8 cellular contexts compared by ENCODE assay signal in the genomic region with DNA sequence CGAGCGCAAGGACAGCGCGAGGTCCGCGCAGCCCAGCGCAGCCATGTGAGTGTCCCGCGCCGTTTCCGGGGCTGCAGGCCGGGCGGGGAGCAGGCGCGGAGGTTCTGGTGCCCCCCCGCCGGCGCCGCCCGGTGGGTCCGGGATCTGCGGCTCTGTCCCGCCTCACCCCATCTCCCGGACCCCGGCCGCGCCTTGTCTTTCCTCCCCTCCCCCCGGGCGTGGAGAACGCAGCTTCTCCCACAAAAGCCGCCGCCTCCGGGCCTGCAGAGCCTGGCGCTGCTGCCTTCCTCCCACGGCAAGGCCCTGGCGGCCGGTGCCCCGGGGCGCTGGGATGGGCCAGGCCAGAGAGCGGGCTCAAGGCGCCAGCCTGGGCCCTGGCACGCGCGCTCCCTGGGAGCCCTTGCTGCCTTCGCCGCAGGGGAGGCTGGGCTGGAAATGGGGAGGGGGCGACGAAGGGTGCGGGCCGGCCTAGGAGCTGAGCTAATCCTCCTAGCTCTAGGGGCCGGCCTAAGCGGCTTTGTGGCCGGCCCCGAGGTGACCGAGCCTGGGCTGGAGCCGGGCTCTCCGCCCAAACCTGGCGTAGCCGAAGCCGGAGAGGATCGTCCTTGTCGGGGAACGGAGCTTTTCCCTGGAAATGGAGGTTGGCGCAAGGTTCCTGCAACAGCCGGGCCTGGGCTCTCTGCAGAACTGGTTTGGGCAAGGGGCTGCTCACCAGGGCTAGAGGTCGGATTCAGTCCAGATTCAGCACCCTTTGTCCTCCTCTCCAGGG. TPM values are rescaled to one million over a fixed set of nuclear protein-coding genes. Genes with fewer than 3 reads are reported as not detected.
DNase-seq lines count a peak whose midpoint lies in the region; ATAC-seq and TF ChIP-seq lines count a peak whose summit lies in the region.

No MANE protein-coding gene starts in this region.

- H3K9me3 ChIP-seq in liver (ENCODE audit: control insufficient read depth in 4 of 4, low read length in 3 of 4) (no peaks in the 10 kb centered on the region), suprapubic skin (no peaks in the 10 kb centered on the region)

- TF ChIP-seq EP300 in suprapubic skin (IDR thresholded peaks at IDR 0.05): no peak

- peaks cover 3% of the 10 kb centered on the region for H3K36me3 Mint-ChIP-seq in chondrocyte (ENCODE audit: low read depth)

- CTCF ChIA-PET in RWPE1 (lab: Yijun Ruan, JAX): interaction anchor here (0.9 to 2.2 kb wide), 3 partner anchors 8 to 96 kb away, joined by 3 to 8 read pairs (median 7); no protein-coding TSS in a partner anchor

- peak overlapping the region; percentile 61 to 64 for H3K9ac ChIP-seq in liver (ENCODE audit: low read depth in 1 of 2, low read length in 2 of 2)

- H3K4me3 Mint-ChIP-seq in chondrocyte (ENCODE audit: unreplicated experiment): peak overlapping the region; percentile 96

- H3K27me3 ChIP-seq in liver (ENCODE audit: control insufficient read depth in 4 of 4, insufficient read depth in 4 of 4, low read length in 3 of 4): no peaks in the 10 kb centered on the region
- H3K27me3 ChIP-seq in suprapubic skin: no peaks in the 10 kb centered on the region

- no peak for TF ChIP-seq POLR2A in suprapubic skin (IDR thresholded peaks at IDR 0.05)

- no peak for ATAC-seq in HG03521 (IDR thresholded peaks at IDR 0.05; ENCODE audit: unreplicated experiment)
- no peak for ATAC-seq in HG03039 (IDR thresholded peaks at IDR 0.05; ENCODE audit: unreplicated experiment)

- peak overlapping the region; percentile 84 for H3K27ac ChIP-seq in RWPE1
- H3K27ac ChIP-seq in liver (ENCODE audit: low read depth in 1 of 2, low read length in 2 of 2): peak overlapping the region; percentile 66 to 87
- peak overlapping the region; percentile 78 for H3K27ac ChIP-seq in suprapubic skin

- DNase-seq in AG09309 (ENCODE audit: low read depth) (no peak), GM20000 (ENCODE audit: low spot score) (peak; percentile 64), RWPE1 (ENCODE audit: low spot score) (peak; percentile 63), chondrocyte (ENCODE audit: low spot score) (no peak), suprapubic skin (ENCODE audit: low spot score in 2 of 2) (peak in 1 of 2 donors; percentile 80)

- H3K4me3 ChIP-seq in AG09309 (ENCODE audit: control insufficient read depth, low read depth, low read length): peak overlapping the region; percentile 78
- peak overlapping the region; percentile 69 to 83 (median 71) for H3K4me3 ChIP-seq in liver (ENCODE audit: low read depth in 1 of 3, low read length in 3 of 3)
- peak overlapping the region; percentile 87 for H3K4me3 ChIP-seq in suprapubic skin

- H3K4me1 Mint-ChIP-seq in chondrocyte (ENCODE audit: low read depth): peaks cover 42% of the 10 kb centered on the region

- peak overlapping the region; percentile 96 for H3K27ac Mint-ChIP-seq in chondrocyte (ENCODE audit: unreplicated experiment)

- 1% methylated on average over 66 of the region's 66 CpGs for WGBS in liver
- 0% methylated on average over 4 of the region's 66 CpGs for WGBS in suprapubic skin

- H3K4me1 ChIP-seq in liver (ENCODE audit: control insufficient read depth in 4 of 4, insufficient read depth in 4 of 4, low read length in 3 of 4): peaks cover 10 to 49% (median 40%) of the 10 kb centered on the region in 4 donors
- H3K4me1 ChIP-seq in suprapubic skin: peaks cover 47% of the 10 kb centered on the region

- TF ChIP-seq RAD21 in liver (IDR thresholded peaks at IDR 0.05): no peak

- POLR2A ChIA-PET in RWPE1 (lab: Yijun Ruan, JAX; ENCODE audit: low non-redundant PET): interaction anchor here (0.6 kb wide), 2 partner anchors 33 to 135 kb away, joined by 3 read pairs; no protein-coding TSS in a partner anchor

- TF ChIP-seq CTCF in AG09309 (IDR thresholded peaks at IDR 0.05; ENCODE audit: control insufficient read depth, insufficient read depth, low read depth, low read length, missing control alignments) (no peak), GM20000 (IDR thresholded peaks at IDR 0.05; ENCODE audit: extremely low read depth, missing control alignments) (no peak), RWPE1 (conservative IDR thresholded peaks at IDR 0.05; ENCODE audit: low read depth) (no peak), chondrocyte (IDR thresholded peaks at IDR 0.05) (peak; percentile 17), liver (IDR thresholded peaks at IDR 0.05; ENCODE audit: low read depth, low read length, missing input control) (no peak), suprapubic skin (IDR thresholded peaks at IDR 0.05) (no peak)

- H3K36me3 ChIP-seq in liver (ENCODE audit: control insufficient read depth in 4 of 4, insufficient read depth in 3 of 4, low read depth in 1 of 4, low read length in 3 of 4) (no peaks in the 10 kb centered on the region), suprapubic skin (no peaks in the 10 kb centered on the region)

- no peaks in the 10 kb centered on the region for H3K27me3 Mint-ChIP-seq in chondrocyte (ENCODE audit: low read depth)

- H3K9me3 Mint-ChIP-seq in chondrocyte (ENCODE audit: low read depth): no peaks in the 10 kb centered on the region

TF ChIP-seq in liver, 16 proteins besides CTCF, POLR2A, EP300 and RAD21:
- TF ChIP-seq FOXA1 (IDR thresholded peaks at IDR 0.05): no peak
- TF ChIP-seq JUND (IDR thresholded peaks at IDR 0.05): no peak
- no peak for TF ChIP-seq GABPA (IDR thresholded peaks at IDR 0.05 in 1 of 2, conservative IDR thresholded peaks at IDR 0.05 in 1 of 2)
- no peak for TF ChIP-seq SP1 (IDR thresholded peaks at IDR 0.05)
- no peak for TF ChIP-seq EGR1 (IDR thresholded peaks at IDR 0.05; ENCODE audit: low read depth in 2 of 2)
- TF ChIP-seq RXRA (IDR thresholded peaks at IDR 0.05): no peak
TF ChIP-seq in liver: peak in this region for 0.

RNA-seq across cellular contexts. Expression of a gene that starts 0.4 kb away (rescaled TPM):
- total RNA-seq in chondrocyte: 52.0 to 99.1 TPM (median 97.6 TPM) in 3 replicates
- 10 to 100 TPM; 16.8 to 25.2 TPM for total RNA-seq in liver
- 10 to 100 TPM in 1 of 2 donors, 1 to 10 TPM in 1; 7.6 to 13.8 TPM for polyA plus RNA-seq in liver
- total RNA-seq in suprapubic skin: 10 to 100 TPM; 20.6 to 41.5 (median 28.3) TPM

RNA-seq across cellular contexts. Expression of a gene that starts 33.3 kb away (rescaled TPM):
- total RNA-seq in chondrocyte (31.2 to 34.2 TPM (median 32.3 TPM) in 3 replicates), liver (10 to 100 TPM; 16.1 to 35.3 TPM), suprapubic skin (10 to 100 TPM; 36.2 to 50.1 (median 46.9) TPM)
- 10 to 100 TPM; 10.1 to 14.9 TPM for polyA plus RNA-seq in liver

RNA-seq across cellular contexts. Expression of a gene that starts 45.7 kb away (rescaled TPM):
- total RNA-seq in chondrocyte (not detected in 3 replicates), liver (not detected), suprapubic skin (not detected)
- polyA plus RNA-seq in liver: under 1 TPM; 0.18 to 0.50 TPM

RNA-seq across cellular contexts. Expression of a gene that starts 48.1 kb away (rescaled TPM):
- 83.8 to 89.8 TPM (median 85.5 TPM) in 3 replicates for total RNA-seq in chondrocyte
- total RNA-seq in liver: 10 to 100 TPM; 73.2 to 80.2 TPM
- 10 to 100 TPM; 47.6 to 59.9 TPM for polyA plus RNA-seq in liver
- 100 to 1,000 TPM in 3 of 4 donors, 10 to 100 TPM in 1; 90.0 to 134 (median 110) TPM for total RNA-seq in suprapubic skin

Comparison
In these comparisons a context has a peak if more than half of its experiments do, and no peak if none do; other contexts are left out.
1. DNase-seq: peak in GM20000 (single experiment) and RWPE1 (single experiment); none in AG09309 (single experiment) and chondrocyte (single experiment).
2. Peak in every context shown above with its lines, with median percentiles within 50 percentile points of each other: H3K4me3 ChIP-seq and H3K27ac ChIP-seq.